1 cellular context compared by ENCODE assay signal in genomic region chr9:85741112-85741874, GRCh38.
TF ChIP-seq lines count a peak whose summit lies in the region.

No MANE protein-coding gene starts in this region.

TF ChIP-seq in K562, 482 proteins besides CTCF, POLR2A, EP300 and RAD21 (continued from another document and continues in another):
- TF ChIP-seq HOMEZ (CRISPR knock-in tag; IDR thresholded peaks at IDR 0.05) (no peak), ZNF239 (CRISPR knock-in tag; IDR thresholded peaks at IDR 0.05) (no peak), ZBTB7A (IDR thresholded peaks at IDR 0.05; ENCODE audit: borderline replicate concordance, control insufficient read depth, low read depth, low read length) (peak; percentile 83; the same call in 1 of the 2 replicates), KAT8 (IDR thresholded peaks at IDR 0.05; ENCODE audit: low read depth) (no peak), THRB (CRISPR knock-in tag; conservative IDR thresholded peaks at IDR 0.05) (no peak), ZNF76 (CRISPR knock-in tag; IDR thresholded peaks at IDR 0.05; ENCODE audit: borderline replicate concordance) (no peak), THRAP3 (IDR thresholded peaks at IDR 0.05; ENCODE audit: borderline replicate concordance) (no peak), FOXK2 (conservative IDR thresholded peaks at IDR 0.05 in 1 of 2, IDR thresholded peaks at IDR 0.05 in 1 of 2; ENCODE audit: low read depth in 2 of 2) (0 out of 4 replicates have a peak, but pooled peaks of 1 of the 2 experiments have one; percentile 18), TCFL5 (CRISPR knock-in tag; conservative IDR thresholded peaks at IDR 0.05) (no peak), ZNF140 (CRISPR knock-in tag; IDR thresholded peaks at IDR 0.05) (no peak), CBX1 (IDR thresholded peaks at IDR 0.05; ENCODE audit: low read depth) (no peak), CGGBP1 (CRISPR knock-in tag; IDR thresholded peaks at IDR 0.05) (no peak), HMGXB4 (CRISPR knock-in tag; IDR thresholded peaks at IDR 0.05) (no peak), ATF6 (CRISPR knock-in tag; IDR thresholded peaks at IDR 0.05) (no peak), USF2 (CRISPR knock-in tag; IDR thresholded peaks at IDR 0.05) (no peak), DACH1 (IDR thresholded peaks at IDR 0.05; ENCODE audit: partially characterized antibody) (no peak), GTF2A2 (tag; IDR thresholded peaks at IDR 0.05) (no peak), CBFA2T3 (IDR thresholded peaks at IDR 0.05) (no peak), CBX5 (IDR thresholded peaks at IDR 0.05; ENCODE audit: borderline replicate concordance, low read depth) (no peak), PTTG1 (tag; IDR thresholded peaks at IDR 0.05; ENCODE audit: low read depth) (no peak), NFIC (IDR thresholded peaks at IDR 0.05) (no peak), SIN3B (IDR thresholded peaks at IDR 0.05; ENCODE audit: low read depth) (no peak), RBM39 (optimal IDR thresholded peaks at IDR 0.05; ENCODE audit: low read depth, low read length) (no peak), MGA (IDR thresholded peaks at IDR 0.05) (peak; percentile 23; the same call in 1 of the 2 replicates), SNAPC5 (CRISPR knock-in tag; IDR thresholded peaks at IDR 0.05) (no peak), GTF2E2 (tag; IDR thresholded peaks at IDR 0.05) (no peak), CBX8 (IDR thresholded peaks at IDR 0.05; ENCODE audit: borderline replicate concordance, extremely low read depth, low read depth, low read length, poor library complexity, severe bottlenecking) (no peak), ZNF3 (CRISPR knock-in tag; IDR thresholded peaks at IDR 0.05) (no peak), C11orf30 (IDR thresholded peaks at IDR 0.05; ENCODE audit: low read depth) (peak; percentile 65; the same call in 1 of the 2 replicates), SIX5 (IDR thresholded peaks at IDR 0.05; ENCODE audit: borderline replicate concordance in 1 of 2, insufficient read depth in 1 of 2, low read depth in 1 of 2, low read length in 2 of 2) (no peak), ATF1 (CRISPR knock-in tag; IDR thresholded peaks at IDR 0.05) (no peak), ATF1 (tag; IDR thresholded peaks at IDR 0.05) (no peak), MXI1 (IDR thresholded peaks at IDR 0.05; ENCODE audit: low read depth, low read length) (no peak), HMBOX1 (IDR thresholded peaks at IDR 0.05) (no peak), E2F5 (CRISPR knock-in tag; IDR thresholded peaks at IDR 0.05) (no peak), OTX1 (CRISPR knock-in tag; IDR thresholded peaks at IDR 0.05) (no peak), KDM5B (IDR thresholded peaks at IDR 0.05; ENCODE audit: insufficient replicate concordance, low read depth, low read length) (no peak), DPF2 (IDR thresholded peaks at IDR 0.05) (0 out of 2 replicates have a peak, but pooled peaks have one; percentile 2), DMBX1 (CRISPR knock-in tag; IDR thresholded peaks at IDR 0.05; ENCODE audit: borderline replicate concordance) (no peak), HDAC1 (IDR thresholded peaks at IDR 0.05) (no peak), ZNF197 (CRISPR knock-in tag; IDR thresholded peaks at IDR 0.05; ENCODE audit: low read depth) (no peak)
